In the genomic region with DNA sequence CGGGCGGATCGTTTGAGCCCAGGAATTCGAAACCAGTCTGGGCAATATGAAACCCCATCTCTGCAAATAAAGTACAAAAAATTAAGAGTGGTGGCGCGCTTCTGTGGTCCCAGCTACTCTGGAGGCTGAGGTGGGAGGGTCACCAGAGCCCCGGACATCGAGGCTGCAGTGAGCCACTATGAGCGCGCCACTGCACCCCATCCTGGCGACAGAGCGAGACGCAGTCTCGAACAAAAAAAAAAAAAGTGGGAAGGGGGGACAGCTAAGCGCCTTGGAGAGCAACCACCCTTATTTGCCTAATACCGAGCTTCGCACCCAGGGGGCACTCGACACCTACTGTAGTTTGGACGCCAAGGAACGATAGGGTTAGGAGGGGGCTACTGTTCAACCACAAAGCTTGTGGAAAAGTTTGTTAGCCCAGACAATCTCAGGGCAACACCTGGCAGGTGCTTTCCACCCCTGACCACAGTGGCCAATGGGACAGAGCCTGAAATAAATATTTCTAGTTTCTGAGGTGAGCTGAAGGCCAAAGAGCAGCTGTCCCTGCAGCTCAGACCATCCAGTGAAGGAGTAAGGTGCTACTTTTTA, we compare ENCODE assay signal across 8 cellular contexts. TPM values are rescaled to one million over a fixed set of nuclear protein-coding genes. Genes with fewer than 3 reads are reported as not detected.
DNase-seq lines count a peak whose midpoint lies in the region; ATAC-seq, FAIRE-seq and TF ChIP-seq lines count a peak whose summit lies in the region.

No MANE protein-coding gene starts in this region.

- no peak for FAIRE-seq in kidney (lab: Jason Lieb, UNC)

- peak overlapping the region; percentile 85 for H3K27ac ChIP-seq in A673 (ENCODE audit: low read depth, low read length, poor library complexity, severe bottlenecking)
- H3K27ac ChIP-seq in kidney (ENCODE audit: low read depth in 2 of 2, low read length in 2 of 2), result peak overlapping the region; percentile 88 to 93

- DNase-seq in A673 (ENCODE audit: low spot score) (peak; percentile 82), NCI-H2227 treated with DMSO at 0.1 percent for 48 hours (lab: John Stamatoyannopoulos, UW) (peak; percentile 64), choroid plexus epithelial cell (ENCODE audit: low read depth) (peak; percentile 82), kidney (peak; percentile 85)
- DNase-seq in activated CD4-positive, CD25-positive, alpha-beta regulatory T cell (lab: John Stamatoyannopoulos, UW), result peak; percentile 28 to 60 (median 36)
- DNase-seq in stimulated activated CD4-positive, alpha-beta T cell treated with anti-CD3 and anti-CD28 coated beads, Interleukin-15, amount 100 ng/mL, for 1 hour (ENCODE audit: low read depth in 1 of 2, low spot score in 1 of 2), result peak; percentile 27 to 62

- H3K36me3 ChIP-seq in A673 (ENCODE audit: insufficient read depth, low read length, poor library complexity, severe bottlenecking), result peaks cover 12% of the 10 kb centered on the region
- H3K36me3 ChIP-seq in kidney (ENCODE audit: control insufficient read depth in 1 of 2, insufficient read depth in 2 of 2, low read length in 2 of 2), result peaks cover 27 to 43% of the 10 kb centered on the region in 2 donors

- H3K9ac ChIP-seq in kidney (ENCODE audit: low read length in 2 of 2), result peak overlapping the region; percentile 82 to 91

- peak; percentile 47 for ATAC-seq in GM18867 (IDR thresholded peaks at IDR 0.05; ENCODE audit: unreplicated experiment)
- peak; percentile 62 for ATAC-seq in HG03196 (IDR thresholded peaks at IDR 0.05; ENCODE audit: unreplicated experiment)

- no peaks in the 10 kb centered on the region for H3K27me3 ChIP-seq in A673 (replicated peaks; ENCODE audit: insufficient read depth, low read depth, low read length, poor library complexity)

- CTCF ChIA-PET in A673 (lab: Charles Lee), result interaction anchor here (0.6 to 2.5 kb wide), 8 partner anchors 11 to 434 kb away, joined by 3 to 15 read pairs (median 5); a partner anchor contains a TSS

- POLR2A ChIA-PET in A673 (lab: Charles Lee; ENCODE audit: low non-redundant PET), result interaction anchor here (0.6 kb wide), 1 partner anchor 247 kb away, joined by 3 read pairs; no protein-coding TSS in a partner anchor

- TF ChIP-seq CTCF in A673 (conservative IDR thresholded peaks at IDR 0.05; ENCODE audit: low read depth, low read length), result peak; percentile 64
- peak; percentile 85 for TF ChIP-seq CTCF in choroid plexus epithelial cell (conservative IDR thresholded peaks at IDR 0.05; ENCODE audit: low read depth, low read length)
- peak; percentile 81 for TF ChIP-seq CTCF in kidney (IDR thresholded peaks at IDR 0.05; ENCODE audit: borderline replicate concordance, extremely low read depth, insufficient read depth)

- intact Hi-C loops in A673 (cut with micrococcal nuclease; ENCODE audit: unreplicated experiment) (loop anchor here (5.0 kb wide), 2 partner anchors 99 to 184 kb away; a partner anchor contains a TSS), kidney (cut with DNase I) (loop anchor here (10.0 kb wide), 1 partner anchor 246 kb away; a partner anchor contains a TSS)

- H3K4me1 ChIP-seq in A673 (ENCODE audit: insufficient read depth, low read length, poor library complexity, severe bottlenecking), result peaks cover under 1% of the 10 kb centered on the region
- peaks cover 8 to 13% of the 10 kb centered on the region in 2 donors for H3K4me1 ChIP-seq in kidney (ENCODE audit: control insufficient read depth in 1 of 2, insufficient read depth in 1 of 2, low read depth in 1 of 2, low read length in 2 of 2)

- H3K4me3 ChIP-seq in A673 (ENCODE audit: low read depth, low read length, poor library complexity, severe bottlenecking) (peak overlapping the region; percentile 88), choroid plexus epithelial cell (ENCODE audit: low read depth, low read length) (peak overlapping the region; percentile 88), kidney (ENCODE audit: low read length in 2 of 2) (peak overlapping the region; percentile 83 to 91)

- no TSS peak for BruUV-seq in A673 (replicated peaks; lab: Mats Ljungman, UMichigan)

- H3K9me3 ChIP-seq in A673 (ENCODE audit: low read depth, low read length, poor library complexity, severe bottlenecking), result no peaks in the 10 kb centered on the region
- no peaks in the 10 kb centered on the region for H3K9me3 ChIP-seq in kidney (ENCODE audit: control insufficient read depth in 1 of 2, low read length in 2 of 2)

RNA-seq across cellular contexts. Expression of a gene that starts 0.8 kb away (rescaled TPM):
- 30.9 and 31.9 TPM in 2 replicates for total RNA-seq in A673 (2021)
- total RNA-seq in kidney, result 5.8 TPM
- 3.6 TPM for polyA plus RNA-seq in kidney (ENCODE audit: insufficient read depth, low read depth, low replicate concordance)

RNA-seq across cellular contexts. Expression of a gene that starts 11.5 kb away (rescaled TPM):
- total RNA-seq in A673 (2021) (32.8 and 33.7 TPM in 2 replicates), kidney (38.7 TPM)
- polyA plus RNA-seq in kidney (ENCODE audit: insufficient read depth, low read depth, low replicate concordance), result 41.0 TPM

RNA-seq across cellular contexts. Expression of a gene that starts 16.4 kb away (rescaled TPM):
- 71.5 and 78.2 TPM in 2 replicates for total RNA-seq in A673 (2021)
- total RNA-seq in kidney, result 71.9 TPM
- polyA plus RNA-seq in kidney (ENCODE audit: insufficient read depth, low read depth, low replicate concordance), result 145 TPM

RNA-seq across cellular contexts. Expression of a gene that starts 25.7 kb away (rescaled TPM):
- total RNA-seq in A673 (2021), result 0.59 and 0.60 TPM in 2 replicates
- total RNA-seq in kidney, result 0.31 TPM
- 3.3 TPM for polyA plus RNA-seq in kidney (ENCODE audit: insufficient read depth, low read depth, low replicate concordance)

RNA-seq across cellular contexts. Expression of a gene that starts 30.8 kb away (rescaled TPM):
- 23.2 and 30.0 TPM in 2 replicates for total RNA-seq in A673 (2021)
- 69.5 TPM for total RNA-seq in kidney
- polyA plus RNA-seq in kidney (ENCODE audit: insufficient read depth, low read depth, low replicate concordance), result 22.6 TPM

Comparison
In these comparisons a context has a peak if more than half of its experiments do, and no peak if none do; other contexts are left out.
1. Peak in every context shown above with its lines: DNase-seq, ATAC-seq, H3K4me3 ChIP-seq and H3K27ac ChIP-seq.